ENCODE assay signal across 8 cellular contexts in the genomic region with DNA sequence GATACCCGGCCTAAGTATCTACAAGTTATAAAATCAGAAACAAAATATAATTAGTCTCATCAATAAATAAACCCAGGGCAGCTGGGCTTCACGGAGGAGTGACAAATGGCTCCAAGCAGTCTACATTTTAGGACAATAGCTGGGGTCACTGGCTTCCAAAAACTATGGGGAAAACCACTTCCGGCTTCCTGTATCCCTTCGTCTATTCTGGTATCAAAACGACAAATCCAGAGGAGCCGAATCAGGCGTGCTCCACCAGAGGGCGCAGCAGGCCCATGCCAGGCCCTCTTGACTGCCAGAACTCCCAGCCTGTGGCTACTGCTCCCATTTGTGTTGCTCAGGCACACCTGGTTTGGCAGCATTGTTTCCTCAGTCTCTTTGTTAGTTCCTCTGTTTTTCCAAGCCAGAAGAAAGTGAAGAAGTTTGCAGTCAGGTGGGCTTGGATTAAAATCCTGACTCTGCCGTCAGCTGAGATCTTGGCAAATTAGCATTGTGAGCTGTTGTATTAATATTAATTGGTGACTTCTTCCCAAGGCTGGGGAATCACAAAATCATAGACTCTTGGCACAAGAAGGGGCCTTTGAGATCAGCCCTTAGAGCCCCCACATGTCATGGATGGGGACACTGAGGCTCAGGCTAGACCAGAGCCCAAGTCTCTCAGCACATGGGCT. TPM values are rescaled to one million over a fixed set of nuclear protein-coding genes. Genes with fewer than 3 reads are reported as not detected.
DNase-seq lines count a peak whose midpoint lies in the region; ATAC-seq and TF ChIP-seq lines count a peak whose summit lies in the region.

No MANE protein-coding gene starts in this region.

- no peak overlapping the region for H3K4me3 Mint-ChIP-seq in CD4-positive, alpha-beta memory T cell

- no peaks in the 10 kb centered on the region for H3K9me3 ChIP-seq in CD4-positive, alpha-beta memory T cell (ENCODE audit: control insufficient read depth in 1 of 2, low read length in 2 of 2)

- H3K27me3 Mint-ChIP-seq in CD4-positive, alpha-beta memory T cell, result no peaks in the 10 kb centered on the region

- H3K9me3 Mint-ChIP-seq in CD4-positive, alpha-beta memory T cell, result no peaks in the 10 kb centered on the region

- H3K36me3 ChIP-seq in CD4-positive, alpha-beta memory T cell (ENCODE audit: insufficient read depth, low read length), result no peaks in the 10 kb centered on the region

- H3K36me3 Mint-ChIP-seq in CD4-positive, alpha-beta memory T cell, result peaks cover 0 to 8% of the 10 kb centered on the region in 2 donors

- no peak overlapping the region for H3K27ac ChIP-seq in CD4-positive, alpha-beta memory T cell (ENCODE audit: low read depth, low read length)

- H3K4me1 ChIP-seq in CD4-positive, alpha-beta memory T cell (ENCODE audit: insufficient read depth, low read length), result peaks cover 5% of the 10 kb centered on the region

- no peak for ATAC-seq in GM19324 (IDR thresholded peaks at IDR 0.05; ENCODE audit: low FRiP score, unreplicated experiment)

- no peak overlapping the region for H3K4me3 ChIP-seq in CD4-positive, alpha-beta memory T cell (ENCODE audit: low read length in 2 of 2)

- DNase-seq in CD4-positive, alpha-beta memory T cell, result peak; percentile 40 to 66 (median 49)
- DNase-seq in HEK293T (ENCODE audit: extremely low spot score) (peak; percentile 86), NCI-H446 (lab: John Stamatoyannopoulos, UW) (peak; percentile 42 to 82), cerebellum (ENCODE audit: low spot score) (peak; percentile 82), left kidney (ENCODE audit: low read depth, low spot score) (peak; percentile 93)
- DNase-seq in activated CD4-positive, alpha-beta T cell treated with anti-CD3 and anti-CD28 coated beads for 1 hour, result peak; percentile 38
- DNase-seq in stimulated activated CD4-positive, alpha-beta T cell treated with anti-CD3 and anti-CD28 coated beads, Interleukin-1b, Interleukin-23, amount 100 ng/mL, for 4 hours (ENCODE audit: low read depth in 2 of 2), result peak; percentile 41 to 62

- no peaks in the 10 kb centered on the region for H3K27me3 ChIP-seq in CD4-positive, alpha-beta memory T cell (ENCODE audit: insufficient read depth, low read length)

- POLR2A ChIA-PET in CD4-positive, alpha-beta memory T cell (lab: Charles Lee; ENCODE audit: partially characterized antibody), result interaction anchor here (5.7 kb wide), 1 partner anchor 13 kb away, joined by 35 read pairs; a partner anchor contains a TSS
- POLR2A ChIA-PET in HEK293T (lab: Yijun Ruan, JAX), result interaction anchor here (0.7 to 2.9 kb wide), 2 partner anchors 12 to 65 kb away, joined by 3 to 15 read pairs; a partner anchor contains a TSS

- CTCF ChIA-PET in CD4-positive, alpha-beta memory T cell (lab: Charles Lee; ENCODE audit: partially characterized antibody), result interaction anchor here (0.8 to 4.7 kb wide), 26 partner anchors 9 to 191 kb away, joined by 3 to 32 read pairs (median 4); a partner anchor contains a TSS
- CTCF ChIA-PET in HEK293T (lab: Yijun Ruan, JAX), result interaction anchor here (0.7 to 1.7 kb wide), 8 partner anchors 12 to 187 kb away, joined by 3 to 9 read pairs (median 4); a partner anchor contains a TSS

- peaks cover 0 to 7% (median 3%) of the 10 kb centered on the region in 4 donors for H3K4me1 Mint-ChIP-seq in CD4-positive, alpha-beta memory T cell

- intact Hi-C loops in CD4-positive, alpha-beta memory T cell (cut with micrococcal nuclease), result loop anchor here (1.0 to 2.0 kb wide), 2 partner anchors 107 to 188 kb away; no protein-coding TSS in a partner anchor

- H3K27ac Mint-ChIP-seq in CD4-positive, alpha-beta memory T cell, result peak overlapping the region in 1 of 7 donors; percentile 47

TF ChIP-seq in HEK293T, 16 proteins besides CTCF, POLR2A, EP300 and RAD21:
- TF ChIP-seq ELF4 (IDR thresholded peaks at IDR 0.05), result peak; percentile 49; the same call in 1 of the 2 replicates
- TF ChIP-seq FOXK2 (IDR thresholded peaks at IDR 0.05), result no peak
TF ChIP-seq in HEK293T: peak in this region for 1.

RNA-seq across cellular contexts. Expression of a gene that starts 11.6 kb away (rescaled TPM):
- total RNA-seq in CD4-positive, alpha-beta memory T cell, result 10 to 100 TPM; 65.5 to 68.1 TPM
- polyA plus RNA-seq in CD4-positive, alpha-beta memory T cell, result 10 to 100 TPM; 34.8 to 54.0 TPM
- 48.6 TPM for total RNA-seq in cerebellum

RNA-seq across cellular contexts. Expression of a gene that starts 54.7 kb away (rescaled TPM):
- 1 to 10 TPM; 7.8 to 8.7 TPM for total RNA-seq in CD4-positive, alpha-beta memory T cell
- 1 to 10 TPM; 1.9 to 4.1 TPM for polyA plus RNA-seq in CD4-positive, alpha-beta memory T cell
- 136 TPM for total RNA-seq in cerebellum

Comparison
In these comparisons a context has a peak if more than half of its experiments do, and no peak if none do; other contexts are left out.
1. DNase-seq: peak in every context shown above with its lines; median percentile 93 in left kidney; 86 in HEK293T; 82 in cerebellum; 62 in NCI-H446; 52 in stimulated activated CD4-positive, alpha-beta T cell treated with anti-CD3 and anti-CD28 coated beads, Interleukin-1b, Interleukin-23, amount 100 ng/mL, for 4 hours; 49 in CD4-positive, alpha-beta memory T cell; 38 in activated CD4-positive, alpha-beta T cell treated with anti-CD3 and anti-CD28 coated beads for 1 hour.
2. RNA of a gene that starts 54.7 kb away (total RNA-seq): 136 TPM in cerebellum (single experiment); 7.8 to 8.7 TPM in CD4-positive, alpha-beta memory T cell; every median in the first group is over 10 times any median in the second.